Comparison of ENCODE assay signal across 1 cellular context in the genomic region with DNA sequence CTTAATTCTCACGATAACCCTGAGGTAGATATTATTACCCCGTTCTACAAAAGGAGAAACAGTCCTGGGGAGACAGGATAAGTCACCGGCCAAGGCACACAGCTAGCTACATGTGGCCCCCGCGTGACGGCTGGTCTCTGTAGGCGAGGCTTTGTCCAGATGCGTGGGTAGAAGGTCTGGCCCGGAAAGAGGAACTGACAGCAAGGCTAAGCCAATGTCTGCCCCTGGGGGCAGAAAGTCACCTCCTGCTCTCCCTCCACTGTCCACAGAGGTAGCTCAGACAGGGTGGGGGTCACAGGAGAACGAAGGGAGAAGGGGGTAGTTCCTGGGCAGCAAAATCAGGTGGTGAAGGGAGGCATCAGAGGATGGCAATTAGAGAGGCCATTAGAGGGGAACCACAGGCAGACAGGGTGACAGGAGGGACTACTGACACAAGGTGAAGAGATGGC.
TF ChIP-seq lines count a peak whose summit lies in the region.

No MANE protein-coding gene starts in this region.

TF ChIP-seq in IMR-90, 13 proteins besides CTCF, POLR2A, EP300 and RAD21:
- TF ChIP-seq CHD1 (IDR thresholded peaks at IDR 0.05; ENCODE audit: low read depth, low read length) (no peak), MAZ (IDR thresholded peaks at IDR 0.05; ENCODE audit: borderline replicate concordance, low read depth, low read length) (no peak), MAFK (IDR thresholded peaks at IDR 0.05; ENCODE audit: low read depth, low read length) (no peak), BHLHE40 (IDR thresholded peaks at IDR 0.05; ENCODE audit: low read depth, low read length) (no peak), FOS (IDR thresholded peaks at IDR 0.05; ENCODE audit: low read depth, low read length) (no peak), RFX5 (IDR thresholded peaks at IDR 0.05; ENCODE audit: low read depth, low read length) (no peak)
- TF ChIP-seq, protein P1, sequence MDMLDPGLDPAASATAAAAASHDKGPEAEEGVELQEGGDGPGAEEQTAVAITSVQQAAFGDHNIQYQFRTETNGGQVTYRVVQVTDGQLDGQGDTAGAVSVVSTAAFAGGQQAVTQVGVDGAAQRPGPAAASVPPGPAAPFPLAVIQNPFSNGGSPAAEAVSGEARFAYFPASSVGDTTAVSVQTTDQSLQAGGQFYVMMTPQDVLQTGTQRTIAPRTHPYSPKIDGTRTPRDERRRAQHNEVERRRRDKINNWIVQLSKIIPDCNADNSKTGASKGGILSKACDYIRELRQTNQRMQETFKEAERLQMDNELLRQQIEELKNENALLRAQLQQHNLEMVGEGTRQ (IDR thresholded peaks at IDR 0.05; ENCODE audit: low read depth, low read length): no peak
TF ChIP-seq in IMR-90: peak in this region for 0.
